Comparison of ENCODE assay signal across 14 cellular contexts in genomic region chr2:144453486-144454158, GRCh38.
A peak's percentile ranks its signal among the peaks of the same experiment; 100 is the strongest.
DNase-seq lines count a peak whose midpoint lies in the region; ATAC-seq and TF ChIP-seq lines count a peak whose summit lies in the region.
"Had no signal": no experiment of that assay in that cellular context is flagged by ENCODE, and none has a peak within 500 bp of the region (broad histone marks: within the 10 kb centered on the region; RNA-seq: fewer than 3 reads in every experiment).

No MANE protein-coding gene starts in this region.

- peak overlapping the region in 4 of 6 donors; percentile 65 to 95 (median 85) for H3K27ac Mint-ChIP-seq in naive B cell
- H3K27ac Mint-ChIP-seq in stimulated activated memory B cell treated with anti-CD40 and anti-IgM and Interleukin-4, amounts not matched to agents 10 μg/mL and 1 μg/mL and 100 μg/mL, for 72 hours = no peak overlapping the region
- H3K27ac Mint-ChIP-seq: activated CD8-positive, alpha-beta T cell treated with anti-CD3 and anti-CD28 coated beads, Interleukin-2, amount 10 ng/mL, durations not matched to agents 7 days and 5 days had no signal

- peaks cover 67 to 88% (median 84%) of the 10 kb centered on the region in 3 donors for H3K4me1 Mint-ChIP-seq in naive B cell
- peaks cover 73% of the 10 kb centered on the region for H3K4me1 Mint-ChIP-seq in stimulated activated memory B cell treated with anti-CD40 and anti-IgM and Interleukin-4, amounts not matched to agents 10 μg/mL and 1 μg/mL and 100 μg/mL, for 72 hours

- TF ChIP-seq POLR2A in erythroblast (IDR thresholded peaks at IDR 0.05; ENCODE audit: low read length) = no peak

- H3K27me3 Mint-ChIP-seq in naive B cell = no peaks in the 10 kb centered on the region
- no peaks in the 10 kb centered on the region for H3K27me3 Mint-ChIP-seq in stimulated activated memory B cell treated with anti-CD40 and anti-IgM and Interleukin-4, amounts not matched to agents 10 μg/mL and 1 μg/mL and 100 μg/mL, for 72 hours

- peaks cover 0 to 82% of the 10 kb centered on the region in 2 donors for H3K4me1 ChIP-seq in right atrium auricular region
- H3K4me1 ChIP-seq: body of pancreas had no signal

- H3K27ac ChIP-seq in right atrium auricular region = peak overlapping the region; percentile 66 to 80
- H3K27ac ChIP-seq in coronary artery = peak overlapping the region; percentile 47 to 81
- H3K27ac ChIP-seq: body of pancreas had no signal

- no peaks in the 10 kb centered on the region for H3K9me3 ChIP-seq in right atrium auricular region
- H3K9me3 ChIP-seq: body of pancreas had no signal

- H3K4me3 Mint-ChIP-seq in naive B cell = peak overlapping the region in 4 of 8 donors; percentile 31 to 74 (median 49)
- no peak overlapping the region for H3K4me3 Mint-ChIP-seq in stimulated activated memory B cell treated with anti-CD40 and anti-IgM and Interleukin-4, amounts not matched to agents 10 μg/mL and 1 μg/mL and 100 μg/mL, for 72 hours
- H3K4me3 Mint-ChIP-seq: activated CD8-positive, alpha-beta T cell treated with anti-CD3 and anti-CD28 coated beads, Interleukin-2, amount 10 ng/mL, durations not matched to agents 7 days and 5 days had no signal

- TF ChIP-seq CTCF in right atrium auricular region (IDR thresholded peaks at IDR 0.05) (no peak), coronary artery (IDR thresholded peaks at IDR 0.05) (no peak)

- no peaks in the 10 kb centered on the region for H3K36me3 ChIP-seq in right atrium auricular region

- H3K4me3 ChIP-seq in right atrium auricular region (no peak overlapping the region), coronary artery (peak overlapping the region; percentile 65)
- H3K4me3 ChIP-seq: body of pancreas had no signal

- no peaks in the 10 kb centered on the region for H3K27me3 ChIP-seq in right atrium auricular region
- H3K27me3 ChIP-seq: body of pancreas had no signal

- intact Hi-C loops in left ventricle myocardium superior (cut with micrococcal nuclease) = loop anchor here (10.0 kb wide), 1 partner anchor 51 kb away; no protein-coding TSS in a partner anchor

- no peak for ATAC-seq in left ventricle myocardium superior
- no peak for ATAC-seq in naive B cell (ENCODE audit: low read depth in 2 of 2)
- ATAC-seq in stimulated activated memory B cell treated with anti-CD40 and anti-IgM and Interleukin-4, amounts not matched to agents 10 μg/mL and 1 μg/mL and 100 μg/mL, for 72 hours = no peak
- ATAC-seq: body of pancreas had no signal

- DNase-seq in right atrium auricular region (ENCODE audit: low spot score) (no peak), left ventricle myocardium superior (no peak), coronary artery (ENCODE audit: low spot score) (no peak), naive B cell (no peak), erythroblast (lab: John Stamatoyannopoulos, UW) (no peak), activated gamma-delta T cell (lab: John Stamatoyannopoulos, UW) (no peak), NCI-H69 (lab: John Stamatoyannopoulos, UW) (no peak)
- DNase-seq: activated CD8-positive, alpha-beta T cell treated with anti-CD3 and anti-CD28 coated beads, Interleukin-2, amount 10 ng/mL, durations not matched to agents 7 days and 5 days; body of pancreas; naive thymus-derived CD4-positive, alpha-beta T cell; NCI-H2227 treated with DMSO at 0.1 percent for 48 hours; SIG-M5; stimulated activated CD4-positive, alpha-beta T cell treated with anti-CD3 and anti-CD28 coated beads, Interleukin-2, amount 100 ng/mL, for 48 hours had no signal

- H3K9me3 Mint-ChIP-seq in naive B cell = no peaks in the 10 kb centered on the region
- H3K9me3 Mint-ChIP-seq in stimulated activated memory B cell treated with anti-CD40 and anti-IgM and Interleukin-4, amounts not matched to agents 10 μg/mL and 1 μg/mL and 100 μg/mL, for 72 hours = no peaks in the 10 kb centered on the region
- H3K9me3 Mint-ChIP-seq: naive thymus-derived CD4-positive, alpha-beta T cell had no signal

- H3K36me3 Mint-ChIP-seq in naive B cell = peaks cover 0 to 4% of the 10 kb centered on the region in 2 donors
- H3K36me3 Mint-ChIP-seq in stimulated activated memory B cell treated with anti-CD40 and anti-IgM and Interleukin-4, amounts not matched to agents 10 μg/mL and 1 μg/mL and 100 μg/mL, for 72 hours = no peaks in the 10 kb centered on the region
- H3K36me3 Mint-ChIP-seq: naive thymus-derived CD4-positive, alpha-beta T cell had no signal
